In the genomic region with DNA sequence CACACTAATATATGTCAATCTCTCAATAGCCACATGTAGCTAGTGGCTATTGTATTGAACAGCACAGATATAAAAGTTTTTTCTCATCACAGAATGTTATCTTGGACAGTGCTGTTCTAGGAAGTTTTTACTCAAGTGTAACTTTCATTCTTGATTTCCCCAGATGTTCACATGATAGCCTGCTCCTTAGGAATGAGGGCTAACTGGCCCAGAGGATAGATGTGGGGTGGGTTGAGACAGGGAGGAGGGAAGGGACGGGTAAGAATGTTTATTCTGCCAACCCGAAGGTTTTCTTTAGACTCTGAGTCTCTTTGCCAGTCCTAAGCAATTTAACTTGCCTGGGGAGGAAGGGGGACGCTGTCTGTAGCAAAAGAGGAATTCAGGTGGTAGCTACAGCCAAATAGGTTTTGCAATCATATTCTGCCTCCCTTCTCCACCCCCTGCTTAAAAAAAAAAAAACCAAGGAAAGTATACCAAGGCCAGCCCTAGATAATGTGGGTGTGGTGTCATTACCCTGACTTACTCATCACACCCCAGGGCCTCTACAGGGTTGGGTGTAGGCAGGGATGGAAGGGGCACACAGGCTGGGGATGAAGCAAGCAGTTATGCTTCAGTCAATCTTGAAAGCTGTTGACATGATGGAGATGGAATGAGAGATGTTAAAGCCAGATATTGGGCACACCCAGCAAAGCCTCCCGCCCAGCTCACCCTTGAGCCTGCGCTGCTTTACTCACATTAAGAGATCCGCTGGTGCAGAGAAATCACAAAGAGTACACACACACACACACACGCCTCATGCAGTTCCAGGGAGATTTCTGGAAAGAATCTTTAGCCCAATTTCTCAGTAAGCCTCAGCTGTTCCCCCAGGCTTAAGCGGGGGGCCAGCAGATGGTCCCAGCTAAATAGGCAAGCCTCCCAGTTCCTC, we compare ENCODE assay signal across 8 cellular contexts. TPM values are rescaled to one million over a fixed set of nuclear protein-coding genes. Genes with fewer than 3 reads are reported as not detected.
DNase-seq lines count a peak whose midpoint lies in the region; ATAC-seq, FAIRE-seq and TF ChIP-seq lines count a peak whose summit lies in the region.

No MANE protein-coding gene starts in this region.

- peaks cover 0 to 7% of the 10 kb centered on the region in 2 donors for H3K27me3 Mint-ChIP-seq in stimulated activated naive B cell treated with anti-CD40 and anti-IgM and Interleukin-4, amounts not matched to agents 10 μg/mL and 1 μg/mL and 100 μg/mL, for 72 hours
- peaks cover 4 to 10% (median 8%) of the 10 kb centered on the region in 3 donors for H3K27me3 Mint-ChIP-seq in CD14-positive monocyte (ENCODE audit: low read depth in 3 of 3)

- H3K4me1 ChIP-seq in lung (ENCODE audit: control insufficient read depth in 2 of 2, insufficient read depth in 2 of 2, low read length in 2 of 2), result peaks cover 20 to 31% of the 10 kb centered on the region in 2 donors

- TF ChIP-seq CTCF in NB4 (IDR thresholded peaks at IDR 0.05; ENCODE audit: low read depth, low read length) (no peak), bronchial epithelial cell (IDR thresholded peaks at IDR 0.05; ENCODE audit: insufficient read depth, low read length, severe bottlenecking) (no peak), lung (IDR thresholded peaks at IDR 0.05; ENCODE audit: control extremely low read depth, extremely low read depth) (no peak), CD14-positive monocyte (IDR thresholded peaks at IDR 0.05) (no peak)

- H3K4me1 Mint-ChIP-seq in stimulated activated naive B cell treated with anti-CD40 and anti-IgM and Interleukin-4, amounts not matched to agents 10 μg/mL and 1 μg/mL and 100 μg/mL, for 72 hours, result peaks cover 14 to 15% of the 10 kb centered on the region in 2 donors
- peaks cover 16% of the 10 kb centered on the region for H3K4me1 Mint-ChIP-seq in CD14-positive monocyte

- H3K36me3 ChIP-seq in bronchial epithelial cell (ENCODE audit: control insufficient read depth, insufficient read depth, low read length), result peaks cover 7% of the 10 kb centered on the region
- peaks cover 0 to 11% of the 10 kb centered on the region in 2 donors for H3K36me3 ChIP-seq in lung (ENCODE audit: control insufficient read depth in 2 of 2, insufficient read depth in 2 of 2, low read length in 2 of 2)

- no peaks in the 10 kb centered on the region for H3K36me3 Mint-ChIP-seq in stimulated activated naive B cell treated with anti-CD40 and anti-IgM and Interleukin-4, amounts not matched to agents 10 μg/mL and 1 μg/mL and 100 μg/mL, for 72 hours
- no peaks in the 10 kb centered on the region for H3K36me3 Mint-ChIP-seq in CD14-positive monocyte

- no peak overlapping the region for H3K4me3 Mint-ChIP-seq in stimulated activated naive B cell treated with anti-CD40 and anti-IgM and Interleukin-4, amounts not matched to agents 10 μg/mL and 1 μg/mL and 100 μg/mL, for 72 hours
- no peak overlapping the region for H3K4me3 Mint-ChIP-seq in CD14-positive monocyte

- intact Hi-C loops in CD14-positive monocyte (cut with micrococcal nuclease), result no loop called here

- H3K9me3 ChIP-seq in lung (ENCODE audit: control insufficient read depth in 2 of 2, insufficient read depth in 1 of 2, low read length in 1 of 2), result no peaks in the 10 kb centered on the region

- no peaks in the 10 kb centered on the region for H3K9me3 Mint-ChIP-seq in stimulated activated naive B cell treated with anti-CD40 and anti-IgM and Interleukin-4, amounts not matched to agents 10 μg/mL and 1 μg/mL and 100 μg/mL, for 72 hours
- no peaks in the 10 kb centered on the region for H3K9me3 Mint-ChIP-seq in CD14-positive monocyte

- no peaks in the 10 kb centered on the region for H3K27me3 ChIP-seq in bronchial epithelial cell (ENCODE audit: control insufficient read depth, insufficient read depth, low read length)
- no peaks in the 10 kb centered on the region for H3K27me3 ChIP-seq in lung (ENCODE audit: control insufficient read depth, insufficient read depth)

- WGBS in lung, 2 donors, result 50 to 66% methylated on average over 8 of the region's 8 CpGs

- no peak for TF ChIP-seq POLR2A in NB4 (IDR thresholded peaks at IDR 0.05; ENCODE audit: extremely low read depth, insufficient read length)

- H3K4me3 ChIP-seq in NB4 (ENCODE audit: low read depth, low read length) (no peak overlapping the region), bronchial epithelial cell (ENCODE audit: low read depth, low read length) (no peak overlapping the region), lung (no peak overlapping the region)

- H3K27ac Mint-ChIP-seq in stimulated activated naive B cell treated with anti-CD40 and anti-IgM and Interleukin-4, amounts not matched to agents 10 μg/mL and 1 μg/mL and 100 μg/mL, for 72 hours, result no peak overlapping the region
- H3K27ac Mint-ChIP-seq in CD14-positive monocyte, result peak overlapping the region in 2 of 7 donors; percentile 9 to 57

- peak overlapping the region in 1 of 2 donors; percentile 45 for H3K27ac ChIP-seq in lung (ENCODE audit: low read depth in 1 of 2, low read length in 1 of 2)

- peak; percentile 76 for ATAC-seq in lung (ENCODE audit: insufficient read depth, low FRiP score)
- no peak for ATAC-seq in stimulated activated naive B cell treated with anti-CD40 and anti-IgM and Interleukin-4, amounts not matched to agents 10 μg/mL and 1 μg/mL and 100 μg/mL, for 72 hours (replicated peaks)

- peak; percentile 93 for FAIRE-seq in bronchial epithelial cell (lab: Jason Lieb, UNC)

- DNase-seq in AG08396 (ENCODE audit: low spot score) (peak; percentile 59), NB4 (ENCODE audit: low read depth) (peak; percentile 70), bronchial epithelial cell (ENCODE audit: low read depth) (peak; percentile 99), lung (ENCODE audit: low spot score) (peak; percentile 63), NCI-H2029 (lab: John Stamatoyannopoulos, UW) (no peak), CD14-positive monocyte (ENCODE audit: low spot score) (no peak), COLO668 (lab: John Stamatoyannopoulos, UW; ENCODE audit: unreplicated experiment) (no peak)
- no peak for DNase-seq in stimulated activated naive B cell treated with anti-CD40 and anti-IgM and Interleukin-4, amounts not matched to agents 10 μg/mL and 1 μg/mL and 100 μg/mL, for 72 hours

RNA-seq across cellular contexts. Expression of gene PLXNA2, which starts 59.9 kb away (rescaled TPM):
- total RNA-seq in bronchial epithelial cell, result 9.0 and 10.0 TPM in 2 replicates
- 100 to 1,000 TPM in 1 of 2 donors, 10 to 100 TPM in 1; 37.7 to 118 TPM for total RNA-seq in lung
- 10 to 100 TPM; 13.2 to 27.6 TPM for polyA plus RNA-seq in lung
- 1 to 10 TPM in 1 of 2 donors, under 1 TPM in 1; 0.75 to 1.1 TPM for polyA plus RNA-seq in CD14-positive monocyte

Comparison
In these comparisons a context has a peak if more than half of its experiments do, and no peak if none do; other contexts are left out.
1. DNase-seq: peak in AG08396 (single experiment), NB4 (single experiment), bronchial epithelial cell (single experiment) and lung (single experiment); none in NCI-H2029 (single experiment), stimulated activated naive B cell treated with anti-CD40 and anti-IgM and Interleukin-4, amounts not matched to agents 10 μg/mL and 1 μg/mL and 100 μg/mL, for 72 hours (single experiment), CD14-positive monocyte (single experiment) and COLO668 (single experiment).